Comparison of ENCODE assay signal across 16 cellular contexts in the genomic region with DNA sequence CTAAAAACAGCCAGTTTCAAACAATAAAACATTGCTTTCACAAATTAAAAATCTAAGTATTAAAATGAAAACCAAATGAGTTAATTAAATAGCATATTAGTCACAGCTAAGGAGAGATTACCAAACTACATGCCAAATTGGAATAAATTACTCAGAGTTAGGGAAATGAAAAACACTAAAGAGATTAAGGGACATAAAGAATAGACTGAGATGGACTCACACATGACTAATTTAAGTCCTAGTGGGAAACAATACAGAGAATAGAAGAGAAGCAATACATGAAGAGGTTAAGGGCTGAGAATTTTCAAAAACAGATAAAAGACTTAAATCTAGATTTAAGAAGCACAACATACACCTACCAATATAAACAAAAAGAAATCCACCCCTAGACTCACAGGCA.
DNase-seq lines count a peak whose midpoint lies in the region; ATAC-seq and TF ChIP-seq lines count a peak whose summit lies in the region.
"Had no signal": no experiment of that assay in that cellular context is flagged by ENCODE, and none has a peak within 500 bp of the region (broad histone marks: within the 10 kb centered on the region; RNA-seq: fewer than 3 reads in every experiment).

No MANE protein-coding gene starts in this region.

- no peak for DNase-seq in activated T-cell treated with anti-CD3 and anti-CD28 coated beads, Interleukin-2, amount 50 U/mL, for 4 hours
- DNase-seq in activated T-cell treated with anti-CD3 and anti-CD28 coated beads, Interleukin-2, amount 50 U/mL, for 1 hour = no peak
- DNase-seq in GM23248 = peak; percentile 53
- no peak for DNase-seq in endodermal cell
- DNase-seq in stimulated activated naive B cell treated with anti-CD40 and anti-IgM and Interleukin-4, amounts not matched to agents 10 μg/mL and 1 μg/mL and 100 μg/mL, for 72 hours = no peak
- no peak for DNase-seq in right lobe of liver
- DNase-seq: CD4-positive, CD25-positive, alpha-beta regulatory T cell; DMS53; H7; Karpas-422; NCI-H187 treated with DMSO at 0.1 percent for 48 hours; NCI-H2171; NCI-H446 treated with DMSO at 0.1 percent for 48 hours; NCI-H748 treated with DMSO at 0.1 percent for 48 hours; PC-3 had no signal

- H3K9me3 Mint-ChIP-seq in activated T-cell treated with anti-CD3 and anti-CD28 coated beads, Interleukin-2, amount 50 U/mL, for 4 hours = no peaks in the 10 kb centered on the region
- H3K9me3 Mint-ChIP-seq in endodermal cell = peaks cover 37% of the 10 kb centered on the region
- peaks cover 3% of the 10 kb centered on the region in 2 donors for H3K9me3 Mint-ChIP-seq in stimulated activated naive B cell treated with anti-CD40 and anti-IgM and Interleukin-4, amounts not matched to agents 10 μg/mL and 1 μg/mL and 100 μg/mL, for 72 hours
- H3K9me3 Mint-ChIP-seq: CD4-positive, CD25-positive, alpha-beta regulatory T cell had no signal

- in situ Hi-C loops in GM23248 (cut with MboI) = no loop called here

- no peak overlapping the region for H3K4me3 Mint-ChIP-seq in activated T-cell treated with anti-CD3 and anti-CD28 coated beads, Interleukin-2, amount 50 U/mL, for 4 hours
- H3K4me3 Mint-ChIP-seq in endodermal cell = no peak overlapping the region
- H3K4me3 Mint-ChIP-seq in stimulated activated naive B cell treated with anti-CD40 and anti-IgM and Interleukin-4, amounts not matched to agents 10 μg/mL and 1 μg/mL and 100 μg/mL, for 72 hours = no peak overlapping the region
- H3K4me3 Mint-ChIP-seq: CD4-positive, CD25-positive, alpha-beta regulatory T cell had no signal

- H3K36me3 Mint-ChIP-seq in activated T-cell treated with anti-CD3 and anti-CD28 coated beads, Interleukin-2, amount 50 U/mL, for 4 hours (ENCODE audit: insufficient read depth) = peaks cover 7% of the 10 kb centered on the region
- peaks cover 25% of the 10 kb centered on the region for H3K36me3 Mint-ChIP-seq in endodermal cell (ENCODE audit: low read depth)
- peaks cover 5 to 9% of the 10 kb centered on the region in 2 donors for H3K36me3 Mint-ChIP-seq in stimulated activated naive B cell treated with anti-CD40 and anti-IgM and Interleukin-4, amounts not matched to agents 10 μg/mL and 1 μg/mL and 100 μg/mL, for 72 hours

- no peak overlapping the region for H2AFZ ChIP-seq in GM23248

- peak; percentile 48 to 53 for ATAC-seq in activated T-cell treated with anti-CD3 and anti-CD28 coated beads, Interleukin-2, amount 50 U/mL, for 4 hours
- ATAC-seq in stimulated activated naive B cell treated with anti-CD40 and anti-IgM and Interleukin-4, amounts not matched to agents 10 μg/mL and 1 μg/mL and 100 μg/mL, for 72 hours (replicated peaks) = peak; percentile 29
- ATAC-seq in HG03045 (IDR thresholded peaks at IDR 0.05; ENCODE audit: unreplicated experiment) (no peak), right lobe of liver (no peak)
- ATAC-seq: PC-3 had no signal

- H3K4me1 Mint-ChIP-seq in activated T-cell treated with anti-CD3 and anti-CD28 coated beads, Interleukin-2, amount 50 U/mL, for 4 hours (ENCODE audit: low read depth) = peaks cover 52% of the 10 kb centered on the region
- peaks cover 8% of the 10 kb centered on the region for H3K4me1 Mint-ChIP-seq in endodermal cell
- peaks cover 37 to 54% of the 10 kb centered on the region in 2 donors for H3K4me1 Mint-ChIP-seq in stimulated activated naive B cell treated with anti-CD40 and anti-IgM and Interleukin-4, amounts not matched to agents 10 μg/mL and 1 μg/mL and 100 μg/mL, for 72 hours

- H3K27me3 ChIP-seq in GM23248 (replicated peaks; ENCODE audit: insufficient read depth) = no peaks in the 10 kb centered on the region
- no peaks in the 10 kb centered on the region for H3K27me3 ChIP-seq in endodermal cell (ENCODE audit: control insufficient read depth, insufficient read depth, low read length, poor library complexity, severe bottlenecking)
- no peaks in the 10 kb centered on the region for H3K27me3 ChIP-seq in right lobe of liver

- H3K36me3 ChIP-seq in GM23248 (ENCODE audit: low read depth) (no peaks in the 10 kb centered on the region), endodermal cell (ENCODE audit: control insufficient read depth, insufficient read depth, low read length) (peaks cover 4% of the 10 kb centered on the region), right lobe of liver (no peaks in the 10 kb centered on the region)

- H3K9me3 ChIP-seq in GM23248 (ENCODE audit: low read depth) = no peaks in the 10 kb centered on the region
- peaks cover 36% of the 10 kb centered on the region for H3K9me3 ChIP-seq in endodermal cell (ENCODE audit: control insufficient read depth, low read length)
- H3K9me3 ChIP-seq in right lobe of liver = peaks cover 0 to 4% (median 0%) of the 10 kb centered on the region in 4 donors

- TF ChIP-seq CTCF in endodermal cell (conservative IDR thresholded peaks at IDR 0.05) (no peak), right lobe of liver (IDR thresholded peaks at IDR 0.05) (no peak)

- no peak overlapping the region for H3K27ac ChIP-seq in GM23248
- H3K27ac ChIP-seq in endodermal cell (ENCODE audit: low read depth, low read length) = no peak overlapping the region
- H3K27ac ChIP-seq in right lobe of liver = no peak overlapping the region

- no peaks in the 10 kb centered on the region for H3K9me2 ChIP-seq in GM23248 (ENCODE audit: insufficient read depth)

- no peaks in the 10 kb centered on the region for H4K20me1 ChIP-seq in GM23248 (ENCODE audit: insufficient read depth)

- H3K79me2 ChIP-seq in GM23248 (ENCODE audit: insufficient read depth) = peaks cover 8% of the 10 kb centered on the region; the same call in 1 of the 2 replicates

- H3K4me3 ChIP-seq in GM23248 = no peak overlapping the region
- H3K4me3 ChIP-seq in endodermal cell (ENCODE audit: low read length) = peak overlapping the region; percentile 47
- no peak overlapping the region for H3K4me3 ChIP-seq in right lobe of liver

- intact Hi-C loops in right lobe of liver (cut with DNase I) = no loop called here

- no peaks in the 10 kb centered on the region for H3K27me3 Mint-ChIP-seq in activated T-cell treated with anti-CD3 and anti-CD28 coated beads, Interleukin-2, amount 50 U/mL, for 4 hours (ENCODE audit: low read depth)
- H3K27me3 Mint-ChIP-seq in endodermal cell (ENCODE audit: insufficient read depth) = no peaks in the 10 kb centered on the region
- no peaks in the 10 kb centered on the region for H3K27me3 Mint-ChIP-seq in stimulated activated naive B cell treated with anti-CD40 and anti-IgM and Interleukin-4, amounts not matched to agents 10 μg/mL and 1 μg/mL and 100 μg/mL, for 72 hours
- H3K27me3 Mint-ChIP-seq: CD4-positive, CD25-positive, alpha-beta regulatory T cell had no signal

- H3K4me1 ChIP-seq in GM23248 (ENCODE audit: insufficient read depth) (peaks cover 6% of the 10 kb centered on the region), endodermal cell (ENCODE audit: control insufficient read depth, insufficient read depth, low read length) (no peaks in the 10 kb centered on the region), right lobe of liver (peaks cover 0 to 18% (median 0%) of the 10 kb centered on the region in 4 donors)

- H3K9ac ChIP-seq in GM23248 (no peak overlapping the region), endodermal cell (ENCODE audit: extremely low read depth, low read length, poor library complexity, severe bottlenecking) (no peak overlapping the region)

- H3F3A ChIP-seq in GM23248 (ENCODE audit: insufficient read depth) = peaks cover 7% of the 10 kb centered on the region; the same call in 1 of the 2 replicates

- H3K4me2 ChIP-seq in GM23248 (ENCODE audit: unreplicated experiment) = no peak overlapping the region

- no peak for TF ChIP-seq POLR2A in right lobe of liver (IDR thresholded peaks at IDR 0.05)

- no peak overlapping the region for H3K27ac Mint-ChIP-seq in endodermal cell
- peak overlapping the region; percentile 39 for H3K27ac Mint-ChIP-seq in stimulated activated naive B cell treated with anti-CD40 and anti-IgM and Interleukin-4, amounts not matched to agents 10 μg/mL and 1 μg/mL and 100 μg/mL, for 72 hours

Comparison
In these comparisons a context has a peak if more than half of its experiments do, and no peak if none do; other contexts are left out.
1. ATAC-seq: peak in activated T-cell treated with anti-CD3 and anti-CD28 coated beads, Interleukin-2, amount 50 U/mL, for 4 hours (2 of 2) and stimulated activated naive B cell treated with anti-CD40 and anti-IgM and Interleukin-4, amounts not matched to agents 10 μg/mL and 1 μg/mL and 100 μg/mL, for 72 hours (2 of 2); none in HG03045 (single experiment) and right lobe of liver (0 of 4).